In genomic region chr5:174624754-174625506, GRCh38 we compare ENCODE assay signal across 1 cellular context.
TF ChIP-seq lines count a peak whose summit lies in the region.

No MANE protein-coding gene starts in this region.

TF ChIP-seq in IMR-90, 13 proteins besides CTCF, POLR2A, EP300 and RAD21:
- TF ChIP-seq MXI1 (IDR thresholded peaks at IDR 0.05; ENCODE audit: borderline replicate concordance, low read depth, low read length) (no peak), CEBPB (IDR thresholded peaks at IDR 0.05; ENCODE audit: low read depth, low read length) (no peak), CHD1 (IDR thresholded peaks at IDR 0.05; ENCODE audit: low read depth, low read length) (no peak), RFX5 (IDR thresholded peaks at IDR 0.05; ENCODE audit: low read depth, low read length) (no peak), NFE2L2 (IDR thresholded peaks at IDR 0.05; ENCODE audit: low read depth, low read length) (no peak), SMC3 (IDR thresholded peaks at IDR 0.05; ENCODE audit: low read depth, low read length) (no peak), FOS (IDR thresholded peaks at IDR 0.05; ENCODE audit: low read depth, low read length) (no peak), BHLHE40 (IDR thresholded peaks at IDR 0.05; ENCODE audit: low read depth, low read length) (no peak), USF2 (IDR thresholded peaks at IDR 0.05; ENCODE audit: low read depth, low read length) (no peak), MAFK (IDR thresholded peaks at IDR 0.05; ENCODE audit: low read depth, low read length) (no peak)
TF ChIP-seq in IMR-90: peak in this region for 0.
